1 cellular context compared by ENCODE assay signal in the genomic region with DNA sequence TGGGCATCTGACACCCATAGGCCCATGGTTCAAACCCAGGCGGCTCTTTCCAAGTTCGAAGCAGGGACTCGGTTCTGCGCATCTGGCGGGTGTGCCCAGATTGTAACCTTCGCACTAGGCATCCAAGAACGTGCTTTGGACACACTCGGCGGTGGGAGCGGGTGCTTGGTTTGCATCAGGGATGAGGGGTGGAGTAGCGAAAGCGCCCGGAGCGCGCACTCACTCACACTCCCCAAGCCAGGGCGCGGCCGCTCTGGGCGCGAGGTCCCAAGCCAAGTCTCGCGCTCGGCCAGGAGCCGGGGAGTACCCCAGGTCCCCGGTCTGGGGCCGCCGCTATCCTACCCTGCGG.
TF ChIP-seq lines count a peak whose summit lies in the region.

No MANE protein-coding gene starts in this region.

TF ChIP-seq in HepG2, 621 proteins besides CTCF, POLR2A, EP300 and RAD21 (continued from another document):
- TF ChIP-seq, protein P1, sequence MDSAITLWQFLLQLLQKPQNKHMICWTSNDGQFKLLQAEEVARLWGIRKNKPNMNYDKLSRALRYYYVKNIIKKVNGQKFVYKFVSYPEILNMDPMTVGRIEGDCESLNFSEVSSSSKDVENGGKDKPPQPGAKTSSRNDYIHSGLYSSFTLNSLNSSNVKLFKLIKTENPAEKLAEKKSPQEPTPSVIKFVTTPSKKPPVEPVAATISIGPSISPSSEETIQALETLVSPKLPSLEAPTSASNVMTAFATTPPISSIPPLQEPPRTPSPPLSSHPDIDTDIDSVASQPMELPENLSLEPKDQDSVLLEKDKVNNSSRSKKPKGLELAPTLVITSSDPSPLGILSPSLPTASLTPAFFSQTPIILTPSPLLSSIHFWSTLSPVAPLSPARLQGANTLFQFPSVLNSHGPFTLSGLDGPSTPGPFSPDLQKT (CRISPR knock-in tag; IDR thresholded peaks at IDR 0.05; ENCODE audit: borderline replicate concordance): no peak
- TF ChIP-seq, protein P2, sequence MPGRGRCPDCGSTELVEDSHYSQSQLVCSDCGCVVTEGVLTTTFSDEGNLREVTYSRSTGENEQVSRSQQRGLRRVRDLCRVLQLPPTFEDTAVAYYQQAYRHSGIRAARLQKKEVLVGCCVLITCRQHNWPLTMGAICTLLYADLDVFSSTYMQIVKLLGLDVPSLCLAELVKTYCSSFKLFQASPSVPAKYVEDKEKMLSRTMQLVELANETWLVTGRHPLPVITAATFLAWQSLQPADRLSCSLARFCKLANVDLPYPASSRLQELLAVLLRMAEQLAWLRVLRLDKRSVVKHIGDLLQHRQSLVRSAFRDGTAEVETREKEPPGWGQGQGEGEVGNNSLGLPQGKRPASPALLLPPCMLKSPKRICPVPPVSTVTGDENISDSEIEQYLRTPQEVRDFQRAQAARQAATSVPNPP (CRISPR knock-in tag; IDR thresholded peaks at IDR 0.05): no peak
- no peak for TF ChIP-seq ZNF350 (CRISPR knock-in tag; IDR thresholded peaks at IDR 0.05; ENCODE audit: borderline replicate concordance, low read depth)
- TF ChIP-seq ZC3H13 (CRISPR knock-in tag; IDR thresholded peaks at IDR 0.05): no peak
- TF ChIP-seq ZNF34 (CRISPR knock-in tag; IDR thresholded peaks at IDR 0.05; ENCODE audit: borderline replicate concordance): no peak
- TF ChIP-seq, protein P3, sequence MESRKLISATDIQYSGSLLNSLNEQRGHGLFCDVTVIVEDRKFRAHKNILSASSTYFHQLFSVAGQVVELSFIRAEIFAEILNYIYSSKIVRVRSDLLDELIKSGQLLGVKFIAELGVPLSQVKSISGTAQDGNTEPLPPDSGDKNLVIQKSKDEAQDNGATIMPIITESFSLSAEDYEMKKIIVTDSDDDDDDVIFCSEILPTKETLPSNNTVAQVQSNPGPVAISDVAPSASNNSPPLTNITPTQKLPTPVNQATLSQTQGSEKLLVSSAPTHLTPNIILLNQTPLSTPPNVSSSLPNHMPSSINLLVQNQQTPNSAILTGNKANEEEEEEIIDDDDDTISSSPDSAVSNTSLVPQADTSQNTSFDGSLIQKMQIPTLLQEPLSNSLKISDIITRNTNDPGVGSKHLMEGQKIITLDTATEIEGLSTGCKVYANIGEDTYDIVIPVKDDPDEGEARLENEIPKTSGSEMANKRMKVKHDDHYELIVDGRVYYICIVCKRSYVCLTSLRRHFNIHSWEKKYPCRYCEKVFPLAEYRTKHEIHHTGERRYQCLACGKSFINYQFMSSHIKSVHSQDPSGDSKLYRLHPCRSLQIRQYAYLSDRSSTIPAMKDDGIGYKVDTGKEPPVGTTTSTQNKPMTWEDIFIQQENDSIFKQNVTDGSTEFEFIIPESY (CRISPR knock-in tag; IDR thresholded peaks at IDR 0.05): no peak
- no peak for TF ChIP-seq ZNF251 (CRISPR knock-in tag; IDR thresholded peaks at IDR 0.05)
- TF ChIP-seq ZNF598 (CRISPR knock-in tag; IDR thresholded peaks at IDR 0.05; ENCODE audit: borderline replicate concordance): no peak
- TF ChIP-seq FOXJ3 (CRISPR knock-in tag; IDR thresholded peaks at IDR 0.05; ENCODE audit: borderline replicate concordance): no peak
- TF ChIP-seq CBX1 (IDR thresholded peaks at IDR 0.05; ENCODE audit: low read depth): no peak
- no peak for TF ChIP-seq EHMT2 (IDR thresholded peaks at IDR 0.05; ENCODE audit: borderline replicate concordance, low read depth, low read length)
